26 cellular contexts compared by ENCODE assay signal in the genomic region with DNA sequence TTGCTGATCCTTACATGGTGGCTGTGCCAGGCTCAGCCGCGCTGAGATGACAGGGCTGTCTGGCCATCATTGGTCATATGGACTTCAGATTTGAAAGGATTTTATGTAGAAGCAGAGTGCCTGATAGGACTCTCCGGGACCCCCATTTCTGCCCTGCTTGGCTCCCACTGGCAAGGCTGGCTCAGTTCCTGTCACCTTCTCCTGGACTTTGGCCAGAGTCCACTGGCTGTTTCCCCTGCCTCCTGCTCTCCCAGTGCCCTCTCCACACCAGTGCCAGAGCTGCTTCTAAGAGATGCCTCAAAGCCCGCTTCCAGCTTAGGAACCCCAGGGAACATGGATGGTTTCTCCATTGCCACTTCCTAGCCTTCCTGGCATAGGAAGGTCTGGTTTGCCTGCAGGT. TPM values are rescaled to one million over a fixed set of nuclear protein-coding genes. Genes with fewer than 3 reads are reported as not detected.
A peak's percentile ranks its signal among the peaks of the same experiment; 100 is the strongest.
DNase-seq lines count a peak whose midpoint lies in the region; ATAC-seq, FAIRE-seq and TF ChIP-seq lines count a peak whose summit lies in the region.
"Had no signal": no experiment of that assay in that cellular context is flagged by ENCODE, and none has a peak within 500 bp of the region (broad histone marks: within the 10 kb centered on the region; RNA-seq: fewer than 3 reads in every experiment).

No MANE protein-coding gene starts in this region.

- H2AFZ ChIP-seq in HepG2 (ENCODE audit: low read length): no peak overlapping the region

- POLR2A ChIA-PET in HepG2 (lab: Yijun Ruan, JAX): no interaction called here

- TF ChIP-seq RAD21 in liver (IDR thresholded peaks at IDR 0.05) (no peak), HepG2 (CRISPR knock-in tag; IDR thresholded peaks at IDR 0.05) (no peak)

- in situ Hi-C loops in HepG2 (cut with HindIII; ENCODE audit: extremely low pct_ligation_motif_present, low pct_unique_long_range_greater_than_20kb): no loop called here

- no peaks in the 10 kb centered on the region for H3K27me3 Mint-ChIP-seq in T-helper 2 cell treated with Interferon-gamma antibody and Interleukin-4, amounts not matched to agents 5 μg/mL and 100 μg/mL, for 36 hours (ENCODE audit: low read depth)
- H3K27me3 Mint-ChIP-seq in effector memory CD8-positive, alpha-beta T cell: no peaks in the 10 kb centered on the region

- no peak for TF ChIP-seq POLR2A in HepG2 (IDR thresholded peaks at IDR 0.05; ENCODE audit: insufficient read depth in 1 of 2, low read depth in 2 of 2, low read length in 2 of 2)

- H3K9me3 ChIP-seq in liver (ENCODE audit: control insufficient read depth in 4 of 4, low read length in 3 of 4) (no peaks in the 10 kb centered on the region), HepG2 (ENCODE audit: low read length) (no peaks in the 10 kb centered on the region)
- H3K9me3 ChIP-seq: adrenal gland, MG63 had no signal

- H3K27ac Mint-ChIP-seq in T-helper 2 cell treated with Interferon-gamma antibody and Interleukin-4, amounts not matched to agents 5 μg/mL and 100 μg/mL, for 36 hours: peak overlapping the region; percentile 45
- H3K27ac Mint-ChIP-seq in effector memory CD8-positive, alpha-beta T cell: peak overlapping the region; percentile 60 to 80

- BruUV-seq in HepG2 (replicated peaks; lab: Mats Ljungman, UMichigan): no TSS peak

- H3K4me1 Mint-ChIP-seq in T-helper 2 cell treated with Interferon-gamma antibody and Interleukin-4, amounts not matched to agents 5 μg/mL and 100 μg/mL, for 36 hours (ENCODE audit: low read depth): peaks cover 49% of the 10 kb centered on the region
- H3K4me1 Mint-ChIP-seq in effector memory CD8-positive, alpha-beta T cell (ENCODE audit: low read depth in 2 of 2): peaks cover 40% of the 10 kb centered on the region in 2 donors

- FAIRE-seq in HepG2 (lab: Jason Lieb, UNC): no peak
- FAIRE-seq: GM12892, K562, kidney had no signal

- no peak overlapping the region for H3K4me2 ChIP-seq in HepG2 (ENCODE audit: low read depth, low read length)

- no peaks in the 10 kb centered on the region for H3K36me3 ChIP-seq in liver (ENCODE audit: control insufficient read depth in 4 of 4, insufficient read depth in 3 of 4, low read depth in 1 of 4, low read length in 3 of 4)
- H3K36me3 ChIP-seq in HepG2 (replicated peaks in 1 of 2; ENCODE audit: control insufficient read depth in 1 of 2, insufficient read depth in 2 of 2, low read length in 2 of 2): no peaks in the 10 kb centered on the region
- H3K36me3 ChIP-seq: adrenal gland, brain microvascular endothelial cell, MG63 had no signal

- H3K4me1 ChIP-seq in liver (ENCODE audit: control insufficient read depth in 4 of 4, insufficient read depth in 4 of 4, low read length in 3 of 4) (peaks cover 0 to 10% (median 8%) of the 10 kb centered on the region in 4 donors), HepG2 (ENCODE audit: insufficient read depth, low read length) (no peaks in the 10 kb centered on the region)
- H3K4me1 ChIP-seq: adrenal gland had no signal

- 93% methylated on average over 4 of the region's 4 CpGs for WGBS in liver
- WGBS in HepG2 (ENCODE audit: low lambda C conversion rate): 8% methylated on average over 4 of the region's 4 CpGs

- H4K20me1 ChIP-seq in HepG2 (ENCODE audit: insufficient read depth, low read length): no peaks in the 10 kb centered on the region

- TF ChIP-seq EP300 in HepG2 (IDR thresholded peaks at IDR 0.05; ENCODE audit: low read depth in 2 of 2, low read length in 2 of 2) (no peak), HepG2 (CRISPR knock-in tag; IDR thresholded peaks at IDR 0.05; ENCODE audit: borderline replicate concordance) (no peak)

- peaks cover 18% of the 10 kb centered on the region for H3K36me3 Mint-ChIP-seq in T-helper 2 cell treated with Interferon-gamma antibody and Interleukin-4, amounts not matched to agents 5 μg/mL and 100 μg/mL, for 36 hours (ENCODE audit: low read depth)
- peaks cover 4% of the 10 kb centered on the region for H3K36me3 Mint-ChIP-seq in effector memory CD8-positive, alpha-beta T cell (ENCODE audit: insufficient read depth)

- H3K27ac ChIP-seq in liver (ENCODE audit: low read depth in 1 of 2, low read length in 2 of 2) (no peak overlapping the region), HepG2 (ENCODE audit: extremely low read length, insufficient read depth, low read length) (no peak overlapping the region)
- H3K27ac ChIP-seq: adrenal gland, brain microvascular endothelial cell had no signal

- CTCF ChIA-PET in HepG2 (lab: Yijun Ruan, JAX; ENCODE audit: low intra/inter-chr PET ratio, low total read pairs): no interaction called here

- no peak for ATAC-seq in HepG2
- no peak for ATAC-seq in effector memory CD8-positive, alpha-beta T cell (replicated peaks)
- no peak for ATAC-seq in GM19023 (IDR thresholded peaks at IDR 0.05; ENCODE audit: unreplicated experiment)
- ATAC-seq: K562; stimulated activated naive CD8-positive, alpha-beta T cell treated with anti-CD3 and anti-CD28 coated beads, Interleukin-15, Interleukin-2, amounts not matched to agents 100 U/mL and 50 U/mL, for 24 hours had no signal

- H3K4me3 ChIP-seq in liver (ENCODE audit: low read depth in 1 of 3, low read length in 3 of 3): no peak overlapping the region
- no peak overlapping the region for H3K4me3 ChIP-seq in HepG2 (replicated peaks in 1 of 3; ENCODE audit: insufficient read depth in 1 of 3, low read depth in 2 of 3, low read length in 3 of 3)
- H3K4me3 ChIP-seq: adrenal gland, K562, lung, MG63 had no signal

- H3K9ac ChIP-seq in liver (ENCODE audit: low read depth in 1 of 2, low read length in 2 of 2) (no peak overlapping the region), HepG2 (ENCODE audit: insufficient read depth, low read depth, low read length) (no peak overlapping the region)

- TF ChIP-seq CTCF in liver (IDR thresholded peaks at IDR 0.05; ENCODE audit: low read depth, low read length, missing input control) (no peak), HepG2 (CRISPR knock-in tag; IDR thresholded peaks at IDR 0.05) (no peak)

- DNase-seq in T-helper 2 cell treated with Interferon-gamma antibody and Interleukin-4, amounts not matched to agents 5 μg/mL and 100 μg/mL, for 36 hours (ENCODE audit: low spot score): no peak
- DNase-seq in T-helper 2 cell (no peak), HepG2 (ENCODE audit: low spot score) (no peak), NCI-H187 (lab: John Stamatoyannopoulos, UW) (no peak)
- no peak for DNase-seq in effector memory CD8-positive, alpha-beta T cell
- no peak for DNase-seq in activated CD4-positive, CD25-positive, alpha-beta regulatory T cell treated with anti-CD3 and anti-CD28 coated beads, Interleukin-2, amount 50 U/mL, for 72 hours
- DNase-seq: 8988T; activated CD4-positive, CD25-positive, alpha-beta regulatory T cell; brain microvascular endothelial cell; Calu3; cortex of kidney; kidney; MG63; NCI-H146; NCI-H526 treated with DMSO at 0.1 percent for 48 hours; nucleus accumbens; stimulated activated CD4-positive, alpha-beta T cell treated with anti-CD3 and anti-CD28 coated beads, Interleukin-4, amount 100 ng/mL, for 1 hour; stimulated activated naive CD8-positive, alpha-beta T cell treated with anti-CD3 and anti-CD28 coated beads, Interleukin-15, Interleukin-2, amounts not matched to agents 100 U/mL and 50 U/mL, for 24 hours; T1000 had no signal

- no peaks in the 10 kb centered on the region for H3K9me3 Mint-ChIP-seq in T-helper 2 cell treated with Interferon-gamma antibody and Interleukin-4, amounts not matched to agents 5 μg/mL and 100 μg/mL, for 36 hours
- no peaks in the 10 kb centered on the region for H3K9me3 Mint-ChIP-seq in effector memory CD8-positive, alpha-beta T cell

- intact Hi-C loops in HepG2 (cut with micrococcal nuclease; ENCODE audit: unreplicated experiment): loop anchor here (10.0 kb wide), 1 partner anchor 148 kb away; no protein-coding TSS in a partner anchor

- H3K27me3 ChIP-seq in liver (ENCODE audit: control insufficient read depth in 4 of 4, insufficient read depth in 4 of 4, low read length in 3 of 4) (no peaks in the 10 kb centered on the region), HepG2 (ENCODE audit: control insufficient read depth in 1 of 2, insufficient read depth in 2 of 2, low read length in 2 of 2) (peaks cover 0 to 2% of the 10 kb centered on the region in 2 experiments; a peak in 3 of 5 replicates)
- H3K27me3 ChIP-seq: adrenal gland, brain microvascular endothelial cell, MG63 had no signal

- H3K79me2 ChIP-seq in HepG2 (ENCODE audit: insufficient read depth, low read length): no peaks in the 10 kb centered on the region

- peak overlapping the region; percentile 50 for H3K4me3 Mint-ChIP-seq in T-helper 2 cell treated with Interferon-gamma antibody and Interleukin-4, amounts not matched to agents 5 μg/mL and 100 μg/mL, for 36 hours
- no peak overlapping the region for H3K4me3 Mint-ChIP-seq in effector memory CD8-positive, alpha-beta T cell

TF ChIP-seq in liver, 16 proteins besides CTCF, POLR2A, EP300 and RAD21:
- TF ChIP-seq FOXA1 (IDR thresholded peaks at IDR 0.05) (no peak), HNF4A (conservative IDR thresholded peaks at IDR 0.05) (peak; percentile 48 to 52)

TF ChIP-seq in HepG2, 621 proteins besides CTCF, POLR2A, EP300 and RAD21 (continues in another document):
- no peak for TF ChIP-seq GLI4 (CRISPR knock-in tag; IDR thresholded peaks at IDR 0.05; ENCODE audit: borderline replicate concordance)

RNA-seq across cellular contexts. Expression of a gene that starts 5.1 kb away (rescaled TPM):
- under 1 TPM in 1 of 2 donors, not detected in 1; 0.19 TPM for total RNA-seq in liver
- polyA plus RNA-seq in liver: not detected
- total RNA-seq in HepG2 (2016; rRNA removed; fragmentation: Illumina TruSeq; extraction: Trizol): not detected in 2 replicates
- 0.09 TPM in 1 of 2 replicates, not detected in the other for total RNA-seq in HepG2 (2016; cell fraction: cytosol; rRNA removed; fragmentation: Illumina TruSeq; extraction: Trizol; ENCODE audit: low read depth)
- not detected in 2 replicates for total RNA-seq in HepG2 (2016; cell fraction: insoluble cytoplasmic fraction; rRNA removed; fragmentation: Illumina TruSeq; extraction: Trizol)
- not detected in 2 replicates for total RNA-seq in HepG2 (2016; cell fraction: membrane; rRNA removed; fragmentation: Illumina TruSeq; extraction: Trizol)
- total RNA-seq in HepG2 (2016; cell fraction: nucleus; rRNA removed; fragmentation: Illumina TruSeq; extraction: Trizol): 0.09 TPM in 1 of 2 replicates, not detected in the other
- polyA plus RNA-seq in HepG2 (2011; rRNA removed): not detected in 2 replicates
- polyA plus RNA-seq in HepG2 (2011; cell fraction: cytosol; rRNA removed): not detected in 2 replicates
- 0.03 TPM in 1 of 2 replicates, not detected in the other for polyA plus RNA-seq in HepG2 (2011; cell fraction: nucleus; rRNA removed)
- polyA plus RNA-seq in HepG2 (2012): not detected in 2 replicates
- not detected in 2 replicates for polyA plus RNA-seq in HepG2 (2016; cell fraction: cytosol; fragmentation: Illumina TruSeq; extraction: Trizol; ENCODE audit: low read depth)
- polyA plus RNA-seq in HepG2 (2016; cell fraction: insoluble cytoplasmic fraction; fragmentation: Illumina TruSeq; extraction: Trizol; ENCODE audit: low read depth): not detected in 2 replicates
- polyA plus RNA-seq in HepG2 (2016; cell fraction: membrane; fragmentation: Illumina TruSeq; extraction: Trizol; ENCODE audit: low read depth): not detected in 2 replicates
- not detected in 2 replicates for polyA plus RNA-seq in HepG2 (2016; cell fraction: nucleus; fragmentation: Illumina TruSeq; extraction: Trizol; ENCODE audit: insufficient read depth, low read depth)
- polyA minus RNA-seq in HepG2 (2011; rRNA and poly(A)+ RNA removed; ENCODE audit: low replicate concordance): 0.04 and 0.12 TPM in 2 replicates
- not detected in 2 replicates for polyA minus RNA-seq in HepG2 (2011; cell fraction: cytosol; rRNA and poly(A)+ RNA removed)
- polyA minus RNA-seq in HepG2 (2011; cell fraction: nucleus; rRNA and poly(A)+ RNA removed): not detected in 2 replicates
- total RNA-seq: Calu3, RPMI7951 had no signal
